Comparison of ENCODE assay signal across 8 cellular contexts in genomic region chr2:9110893-9111569, GRCh38.
DNase-seq lines count a peak whose midpoint lies in the region; ATAC-seq and TF ChIP-seq lines count a peak whose summit lies in the region.
"Had no signal": no experiment of that assay in that cellular context is flagged by ENCODE, and none has a peak within 500 bp of the region (broad histone marks: within the 10 kb centered on the region; RNA-seq: fewer than 3 reads in every experiment).

No MANE protein-coding gene starts in this region.

- intact Hi-C loops in OCI-LY7 (cut with micrococcal nuclease; ENCODE audit: unreplicated experiment) = no loop called here

- no peak overlapping the region for H3K27ac ChIP-seq in OCI-LY7 (ENCODE audit: low read depth, low read length, poor library complexity, severe bottlenecking)
- no peak overlapping the region for H3K27ac ChIP-seq in endodermal cell (ENCODE audit: low read depth, low read length)
- H3K27ac ChIP-seq in effector memory CD4-positive, alpha-beta T cell (ENCODE audit: insufficient read depth, low read length, poor library complexity, severe bottlenecking) = no peak overlapping the region

- no TSS peak for BruUV-seq in OCI-LY7 (replicated peaks; lab: Mats Ljungman, UMichigan)

- CTCF ChIA-PET in OCI-LY7 (lab: Charles Lee; ENCODE audit: unreplicated experiment) = no interaction called here

- no peak overlapping the region for H3K4me3 ChIP-seq in GM12865 (ENCODE audit: low read depth, low read length)
- H3K4me3 ChIP-seq in OCI-LY7 (ENCODE audit: low read depth, low read length, poor library complexity, severe bottlenecking) = no peak overlapping the region
- H3K4me3 ChIP-seq in endodermal cell (ENCODE audit: low read length) = no peak overlapping the region
- no peak overlapping the region for H3K4me3 ChIP-seq in effector memory CD4-positive, alpha-beta T cell (ENCODE audit: insufficient read depth, low read depth, low read length, poor library complexity, severe bottlenecking)

- no peaks in the 10 kb centered on the region for H3K36me3 ChIP-seq in OCI-LY7 (ENCODE audit: insufficient read depth, low read length)
- no peaks in the 10 kb centered on the region for H3K36me3 ChIP-seq in endodermal cell (ENCODE audit: control insufficient read depth, insufficient read depth, low read length)
- no peaks in the 10 kb centered on the region for H3K36me3 ChIP-seq in effector memory CD4-positive, alpha-beta T cell (ENCODE audit: control insufficient read depth, insufficient read depth, low read length)

- no peak overlapping the region for H3K9ac ChIP-seq in endodermal cell (ENCODE audit: extremely low read depth, low read length, poor library complexity, severe bottlenecking)

- no peak for DNase-seq in GM12865 (ENCODE audit: low read depth)
- DNase-seq in OCI-LY7 (ENCODE audit: low spot score) = no peak
- peak; percentile 97 for DNase-seq in endodermal cell
- no peak for DNase-seq in progenitor cell of endocrine pancreas (ENCODE audit: low spot score, unreplicated experiment)
- DNase-seq in effector memory CD4-positive, alpha-beta T cell = no peak

- no peak overlapping the region for H3K4me3 Mint-ChIP-seq in endodermal cell
- H3K4me3 Mint-ChIP-seq in progenitor cell of endocrine pancreas (ENCODE audit: low read depth) = no peak overlapping the region

- no peaks in the 10 kb centered on the region for H3K9me3 Mint-ChIP-seq in endodermal cell
- H3K9me3 Mint-ChIP-seq in progenitor cell of endocrine pancreas (ENCODE audit: low read depth) = no peaks in the 10 kb centered on the region
- H3K9me3 Mint-ChIP-seq: activated naive CD4-positive, alpha-beta T cell treated with anti-CD3 and anti-CD28 coated beads, Interleukin-2, amount 50 U/mL, for 72 hours had no signal

- H3K4me2 ChIP-seq in OCI-LY7 (ENCODE audit: low read length) = no peak overlapping the region

- H2AFZ ChIP-seq in OCI-LY7 (ENCODE audit: low read length) = no peak overlapping the region

- peak; percentile 14 for TF ChIP-seq CTCF in GM12865 (IDR thresholded peaks at IDR 0.05; ENCODE audit: insufficient read depth, low read depth, low read length, missing control alignments)
- 0 out of 2 replicates have a peak, but pooled peaks have one; percentile 17 for TF ChIP-seq CTCF in OCI-LY7 (conservative IDR thresholded peaks at IDR 0.05; ENCODE audit: low read length)
- peak; percentile 93 for TF ChIP-seq CTCF in endodermal cell (conservative IDR thresholded peaks at IDR 0.05)
- peak; percentile 61 for TF ChIP-seq CTCF in progenitor cell of endocrine pancreas (IDR thresholded peaks at IDR 0.05; ENCODE audit: unreplicated experiment)

- ATAC-seq in HG02884 (IDR thresholded peaks at IDR 0.05; ENCODE audit: unreplicated experiment) = no peak
- no peak for ATAC-seq in esophagus mucosa
- ATAC-seq: activated naive CD4-positive, alpha-beta T cell treated with anti-CD3 and anti-CD28 coated beads, Interleukin-2, amount 50 U/mL, for 72 hours had no signal

- no peaks in the 10 kb centered on the region for H3K79me2 ChIP-seq in OCI-LY7 (ENCODE audit: insufficient read depth, low read depth, low read length)

- H3K27me3 Mint-ChIP-seq in endodermal cell (ENCODE audit: insufficient read depth) (no peaks in the 10 kb centered on the region), progenitor cell of endocrine pancreas (peaks cover 14% of the 10 kb centered on the region)

- 75 to 86% methylated on average over 9 to 15 of the region's 15 CpGs for WGBS in endodermal cell (ENCODE audit: insufficient coverage in 1 of 2, insufficient read length in 1 of 2), 2 experiments

- no peaks in the 10 kb centered on the region for H3K9me3 ChIP-seq in OCI-LY7 (ENCODE audit: low read length)
- no peaks in the 10 kb centered on the region for H3K9me3 ChIP-seq in endodermal cell (ENCODE audit: control insufficient read depth, low read length)
- no peaks in the 10 kb centered on the region for H3K9me3 ChIP-seq in effector memory CD4-positive, alpha-beta T cell (ENCODE audit: control insufficient read depth, low read length)

- H3K4me1 ChIP-seq in OCI-LY7 (ENCODE audit: insufficient read depth, low read length, poor library complexity, severe bottlenecking) = no peaks in the 10 kb centered on the region
- H3K4me1 ChIP-seq in endodermal cell (ENCODE audit: control insufficient read depth, insufficient read depth, low read length) = no peaks in the 10 kb centered on the region
- no peaks in the 10 kb centered on the region for H3K4me1 ChIP-seq in effector memory CD4-positive, alpha-beta T cell (ENCODE audit: control insufficient read depth, insufficient read depth, low read length, poor library complexity, severe bottlenecking)

- H3K27ac Mint-ChIP-seq in endodermal cell (peak overlapping the region; percentile 55), progenitor cell of endocrine pancreas (no peak overlapping the region)
- H3K27ac Mint-ChIP-seq: activated naive CD4-positive, alpha-beta T cell treated with anti-CD3 and anti-CD28 coated beads, Interleukin-2, amount 50 U/mL, for 72 hours had no signal

- no peaks in the 10 kb centered on the region for H4K20me1 ChIP-seq in OCI-LY7 (ENCODE audit: insufficient read depth, low read length)

- H3K4me1 Mint-ChIP-seq in endodermal cell (peaks cover 9% of the 10 kb centered on the region), progenitor cell of endocrine pancreas (ENCODE audit: low read depth) (peaks cover 24% of the 10 kb centered on the region)

- POLR2A ChIA-PET in OCI-LY7 (lab: Charles Lee) = no interaction called here

- H3K27me3 ChIP-seq in endodermal cell (ENCODE audit: control insufficient read depth, insufficient read depth, low read length, poor library complexity, severe bottlenecking) = no peaks in the 10 kb centered on the region
- no peaks in the 10 kb centered on the region for H3K27me3 ChIP-seq in effector memory CD4-positive, alpha-beta T cell (replicated peaks; ENCODE audit: control insufficient read depth, insufficient read depth, low read length, poor library complexity, severe bottlenecking)

- no peaks in the 10 kb centered on the region for H3K9me2 ChIP-seq in OCI-LY7 (ENCODE audit: insufficient read depth, low read length)

- H3K36me3 Mint-ChIP-seq in endodermal cell (ENCODE audit: low read depth) (no peaks in the 10 kb centered on the region), progenitor cell of endocrine pancreas (ENCODE audit: insufficient read depth) (no peaks in the 10 kb centered on the region)
- H3K36me3 Mint-ChIP-seq: activated naive CD4-positive, alpha-beta T cell treated with anti-CD3 and anti-CD28 coated beads, Interleukin-2, amount 50 U/mL, for 72 hours had no signal

Comparison
In these comparisons a context has a peak if more than half of its experiments do, and no peak if none do; other contexts are left out.
1. CTCF ChIP-seq: peak in every context shown above with its lines; median percentile 93 in endodermal cell; 61 in progenitor cell of endocrine pancreas; 17 in OCI-LY7; 14 in GM12865.